ENCODE assay signal across 8 cellular contexts in genomic region chr16:83899272-83899897, GRCh38. TPM values are rescaled to one million over a fixed set of nuclear protein-coding genes. Genes with fewer than 3 reads are reported as not detected.
DNase-seq lines count a peak whose midpoint lies in the region; ATAC-seq, FAIRE-seq and TF ChIP-seq lines count a peak whose summit lies in the region.

No MANE protein-coding gene starts in this region.

- H3K9me3 Mint-ChIP-seq in activated naive CD4-positive, alpha-beta T cell treated with anti-CD3 and anti-CD28 coated beads, Interleukin-2, amount 50 U/mL, for 72 hours = no peaks in the 10 kb centered on the region
- H3K9me3 Mint-ChIP-seq in progenitor cell of endocrine pancreas (ENCODE audit: low read depth) = no peaks in the 10 kb centered on the region

- H3K27ac Mint-ChIP-seq in activated naive CD4-positive, alpha-beta T cell treated with anti-CD3 and anti-CD28 coated beads, Interleukin-2, amount 50 U/mL, for 72 hours = peak overlapping the region; percentile 55 to 96
- H3K27ac Mint-ChIP-seq in progenitor cell of endocrine pancreas = peak overlapping the region; percentile 93

- H3K4me3 ChIP-seq in Peyer's patch = peak overlapping the region; percentile 69 to 99 (median 86)

- H3K27me3 ChIP-seq in Peyer's patch = no peaks in the 10 kb centered on the region

- H3K36me3 Mint-ChIP-seq in activated naive CD4-positive, alpha-beta T cell treated with anti-CD3 and anti-CD28 coated beads, Interleukin-2, amount 50 U/mL, for 72 hours = peaks cover 0 to 5% of the 10 kb centered on the region in 2 donors
- H3K36me3 Mint-ChIP-seq in progenitor cell of endocrine pancreas (ENCODE audit: insufficient read depth) = peaks cover 2% of the 10 kb centered on the region

- in situ Hi-C loops in ACHN (cut with HindIII; ENCODE audit: low pct_ligation_motif_present, low pct_unique_long_range_greater_than_20kb, low sequenced_read_pairs) = no loop called here

- TF ChIP-seq POLR2A in Peyer's patch (IDR thresholded peaks at IDR 0.05) = no peak

- peaks cover 22% of the 10 kb centered on the region for H3K4me1 Mint-ChIP-seq in progenitor cell of endocrine pancreas (ENCODE audit: low read depth)

- peaks cover 0 to 5% (median 2%) of the 10 kb centered on the region in 4 donors for H3K4me1 ChIP-seq in Peyer's patch

- FAIRE-seq in D721Med (lab: Jason Lieb, UNC) = no peak

- DNase-seq in ACHN (peak; percentile 71), Peyer's patch (peak; percentile 50 to 76 (median 69)), Right ventricle myocardium superior (peak; percentile 69), progenitor cell of endocrine pancreas (ENCODE audit: low spot score, unreplicated experiment) (peak; percentile 26), D721Med (ENCODE audit: insufficient read length, low spot score) (no peak)
- DNase-seq in activated naive CD4-positive, alpha-beta T cell treated with anti-CD3 and anti-CD28 coated beads, Interleukin-2, amount 50 U/mL, for 72 hours (ENCODE audit: low spot score in 2 of 2) = peak; percentile 35 to 59

- H3K27me3 Mint-ChIP-seq in progenitor cell of endocrine pancreas = no peaks in the 10 kb centered on the region

- intact Hi-C loops in Right ventricle myocardium superior (cut with DNase I) = no loop called here

- ATAC-seq in GM18519 (IDR thresholded peaks at IDR 0.05; ENCODE audit: low FRiP score, unreplicated experiment) (peak; percentile 31), HG03045 (IDR thresholded peaks at IDR 0.05; ENCODE audit: unreplicated experiment) (peak; percentile 49), Right ventricle myocardium superior (ENCODE audit: poor library complexity) (peak; percentile 21)
- ATAC-seq in activated naive CD4-positive, alpha-beta T cell treated with anti-CD3 and anti-CD28 coated beads, Interleukin-2, amount 50 U/mL, for 72 hours = peak; percentile 50 to 56

- peak overlapping the region; percentile 88 for H3K4me3 Mint-ChIP-seq in progenitor cell of endocrine pancreas (ENCODE audit: low read depth)

- H3K9me3 ChIP-seq in Peyer's patch = no peaks in the 10 kb centered on the region

- H3K36me3 ChIP-seq in Peyer's patch = no peaks in the 10 kb centered on the region

- TF ChIP-seq CTCF in Peyer's patch (IDR thresholded peaks at IDR 0.05) (no peak), progenitor cell of endocrine pancreas (IDR thresholded peaks at IDR 0.05; ENCODE audit: unreplicated experiment) (peak; percentile 22), D721Med (IDR thresholded peaks at IDR 0.05; ENCODE audit: insufficient read depth, missing control alignments) (no peak)

- peak overlapping the region; percentile 81 to 99 (median 88) for H3K27ac ChIP-seq in Peyer's patch

RNA-seq across cellular contexts. Expression of gene MLYCD, which starts 0.5 kb away (rescaled TPM):
- total RNA-seq in Peyer's patch = 10 to 100 TPM; 13.5 to 31.4 (median 31.0) TPM
- total RNA-seq in activated naive CD4-positive, alpha-beta T cell treated with anti-CD3 and anti-CD28 coated beads, Interleukin-2, amount 50 U/mL, for 72 hours = 1 to 10 TPM; 2.3 to 3.3 TPM
- 49.3 TPM for total RNA-seq in Right ventricle myocardium superior
- 9.4 and 9.6 TPM in 2 replicates for total RNA-seq in progenitor cell of endocrine pancreas

RNA-seq across cellular contexts. Expression of gene OSGIN1, which starts 53.7 kb away (rescaled TPM):
- total RNA-seq in Peyer's patch (10 to 100 TPM; 17.3 to 99.7 (median 75.2) TPM), Right ventricle myocardium superior (7.2 TPM), progenitor cell of endocrine pancreas (2.3 and 2.7 TPM in 2 replicates)
- total RNA-seq in activated naive CD4-positive, alpha-beta T cell treated with anti-CD3 and anti-CD28 coated beads, Interleukin-2, amount 50 U/mL, for 72 hours = under 1 TPM; 0.49 to 0.87 TPM
